12 cellular contexts compared by ENCODE assay signal in genomic region chr10:128481152-128481551, GRCh38.
"Had no signal": no experiment of that assay in that cellular context is flagged by ENCODE, and none has a peak within 500 bp of the region (broad histone marks: within the 10 kb centered on the region; RNA-seq: fewer than 3 reads in every experiment).

No MANE protein-coding gene starts in this region.

- ATAC-seq: activated naive CD8-positive, alpha-beta T cell treated with anti-CD3 and anti-CD28 coated beads, Interleukin-2, amount 50 U/mL, for 24 hours; heart left ventricle; left lobe of liver; natural killer cell; sciatic nerve; stimulated activated naive B cell treated with anti-CD40 and anti-IgM and Interleukin-4, amounts not matched to agents 10 μg/mL and 1 μg/mL and 100 μg/mL, for 72 hours had no signal

- DNase-seq: activated CD4-positive, alpha-beta memory T cell treated with anti-CD3 and anti-CD28 coated beads for 36 hours; activated gamma-delta T cell treated with Interleukin-2 at 50 U/mL for 16 hours; activated naive CD8-positive, alpha-beta T cell treated with anti-CD3 and anti-CD28 coated beads, Interleukin-2, amount 50 U/mL, for 24 hours; activated T-cell treated with anti-CD3 and anti-CD28 coated beads, Interleukin-2, amount 50 U/mL, for 48 hours; heart left ventricle; natural killer cell; nucleus accumbens; stimulated activated CD4-positive, alpha-beta T cell treated with anti-CD3 and anti-CD28 coated beads, Interleukin-1b, Interleukin-23, amount 100 ng/mL, for 48 hours; stimulated activated naive B cell treated with anti-CD40 and anti-IgM and Interleukin-4, amounts not matched to agents 10 μg/mL and 1 μg/mL and 100 μg/mL, for 72 hours; transverse colon had no signal
